ENCODE assay signal across 1 cellular context in the genomic region with DNA sequence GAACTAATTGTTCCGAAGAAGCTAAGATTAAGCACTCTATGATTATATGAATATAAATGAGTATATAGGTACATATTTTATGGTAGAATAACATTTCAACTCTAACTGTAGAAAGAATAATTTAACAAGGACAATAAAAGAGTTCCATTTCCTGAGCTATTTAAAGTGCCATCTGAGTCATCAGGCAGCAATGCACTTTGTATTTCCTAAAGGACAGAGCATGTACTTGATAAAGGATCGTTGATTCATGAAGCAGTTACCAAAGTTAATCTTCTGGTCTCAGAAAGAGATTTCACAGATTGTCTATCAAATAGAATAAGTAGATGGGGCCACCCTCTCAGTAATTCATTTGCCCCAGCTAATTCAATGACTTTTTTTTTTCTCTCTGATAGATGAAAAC.
A peak's percentile ranks its signal among the peaks of the same experiment; 100 is the strongest.
TF ChIP-seq lines count a peak whose summit lies in the region.

No MANE protein-coding gene starts in this region.

TF ChIP-seq in HCT116, 20 proteins besides CTCF, POLR2A, EP300 and RAD21:
- TF ChIP-seq, protein P1, sequence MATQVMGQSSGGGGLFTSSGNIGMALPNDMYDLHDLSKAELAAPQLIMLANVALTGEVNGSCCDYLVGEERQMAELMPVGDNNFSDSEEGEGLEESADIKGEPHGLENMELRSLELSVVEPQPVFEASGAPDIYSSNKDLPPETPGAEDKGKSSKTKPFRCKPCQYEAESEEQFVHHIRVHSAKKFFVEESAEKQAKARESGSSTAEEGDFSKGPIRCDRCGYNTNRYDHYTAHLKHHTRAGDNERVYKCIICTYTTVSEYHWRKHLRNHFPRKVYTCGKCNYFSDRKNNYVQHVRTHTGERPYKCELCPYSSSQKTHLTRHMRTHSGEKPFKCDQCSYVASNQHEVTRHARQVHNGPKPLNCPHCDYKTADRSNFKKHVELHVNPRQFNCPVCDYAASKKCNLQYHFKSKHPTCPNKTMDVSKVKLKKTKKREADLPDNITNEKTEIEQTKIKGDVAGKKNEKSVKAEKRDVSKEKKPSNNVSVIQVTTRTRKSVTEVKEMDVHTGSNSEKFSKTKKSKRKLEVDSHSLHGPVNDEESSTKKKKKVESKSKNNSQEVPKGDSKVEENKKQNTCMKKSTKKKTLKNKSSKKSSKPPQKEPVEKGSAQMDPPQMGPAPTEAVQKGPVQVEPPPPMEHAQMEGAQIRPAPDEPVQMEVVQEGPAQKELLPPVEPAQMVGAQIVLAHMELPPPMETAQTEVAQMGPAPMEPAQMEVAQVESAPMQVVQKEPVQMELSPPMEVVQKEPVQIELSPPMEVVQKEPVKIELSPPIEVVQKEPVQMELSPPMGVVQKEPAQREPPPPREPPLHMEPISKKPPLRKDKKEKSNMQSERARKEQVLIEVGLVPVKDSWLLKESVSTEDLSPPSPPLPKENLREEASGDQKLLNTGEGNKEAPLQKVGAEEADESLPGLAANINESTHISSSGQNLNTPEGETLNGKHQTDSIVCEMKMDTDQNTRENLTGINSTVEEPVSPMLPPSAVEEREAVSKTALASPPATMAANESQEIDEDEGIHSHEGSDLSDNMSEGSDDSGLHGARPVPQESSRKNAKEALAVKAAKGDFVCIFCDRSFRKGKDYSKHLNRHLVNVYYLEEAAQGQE (IDR thresholded peaks at IDR 0.05; ENCODE audit: low read depth), result no peak
- TF ChIP-seq TCF7L2 (IDR thresholded peaks at IDR 0.05; ENCODE audit: borderline replicate concordance, extremely low read depth, insufficient read depth, insufficient read length), result peak; percentile 46
